33 cellular contexts compared by ENCODE assay signal in the genomic region with DNA sequence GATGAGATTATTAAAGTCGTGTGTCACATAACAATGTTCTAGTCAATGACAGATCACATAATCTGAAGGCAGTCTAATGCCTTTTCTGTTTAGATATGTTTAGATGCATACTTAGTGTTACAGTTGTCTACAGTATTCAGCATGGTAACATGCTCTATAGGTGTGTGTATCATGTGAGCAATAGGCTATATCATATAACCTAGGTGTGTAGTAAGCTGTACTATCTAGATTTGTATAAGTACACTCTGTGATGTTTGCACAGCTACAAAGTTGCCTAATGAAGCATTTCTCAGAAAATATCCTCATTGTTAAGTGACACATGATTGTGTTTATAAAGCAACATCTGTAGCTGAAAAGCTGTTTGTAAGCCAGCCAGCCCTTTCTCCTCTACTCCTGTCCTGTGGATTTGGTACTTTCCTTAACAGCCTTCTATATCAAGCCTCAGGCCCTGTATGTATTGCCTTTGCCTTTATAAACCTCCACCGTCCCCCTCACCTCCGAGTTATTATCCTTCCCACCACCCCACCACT. TPM values are rescaled to one million over a fixed set of nuclear protein-coding genes. Genes with fewer than 3 reads are reported as not detected.
DNase-seq lines count a peak whose midpoint lies in the region; ATAC-seq, FAIRE-seq and TF ChIP-seq lines count a peak whose summit lies in the region.
"Had no signal": no experiment of that assay in that cellular context is flagged by ENCODE, and none has a peak within 500 bp of the region (broad histone marks: within the 10 kb centered on the region; RNA-seq: fewer than 3 reads in every experiment).

No MANE protein-coding gene starts in this region.

- peak; percentile 20 for FAIRE-seq in keratinocyte (lab: Jason Lieb, UNC)
- FAIRE-seq: A549, K562 had no signal

- no peak for TF ChIP-seq CTCF in keratinocyte (optimal IDR thresholded peaks at IDR 0.05 in 1 of 3, IDR thresholded peaks at IDR 0.05 in 1 of 3, conservative IDR thresholded peaks at IDR 0.05 in 1 of 3; ENCODE audit: extremely low read depth in 1 of 3, insufficient read depth in 2 of 3, low read length in 3 of 3)

- no peak overlapping the region for H3K4me2 ChIP-seq in keratinocyte (ENCODE audit: control insufficient read depth, extremely low read depth, insufficient read depth, low read depth, low read length)
- H3K4me2 ChIP-seq: A549 had no signal

- no peaks in the 10 kb centered on the region for H3K9me1 ChIP-seq in keratinocyte (ENCODE audit: control insufficient read depth, extremely low read depth, insufficient read depth, low read length)

- H3K27me3 ChIP-seq in keratinocyte (ENCODE audit: control insufficient read depth, extremely low read depth, insufficient read depth, low read length) = no peaks in the 10 kb centered on the region
- H3K27me3 ChIP-seq: vagina had no signal

- dilution Hi-C loops in keratinocyte (cut with MboI; ENCODE audit: extremely low pct_ligation_motif_present, low sequenced_read_pairs) = no loop called here

- peak overlapping the region; percentile 31 for H3K4me3 Mint-ChIP-seq in activated naive CD4-positive, alpha-beta T cell treated with anti-CD3 and anti-CD28 coated beads, Interleukin-2, amount 50 U/mL, for 24 hours
- no peak overlapping the region for H3K4me3 Mint-ChIP-seq in activated naive CD4-positive, alpha-beta T cell treated with anti-CD3 and anti-CD28 coated beads, Interleukin-2, amount 10 ng/mL, durations not matched to agents 7 days and 5 days
- H3K4me3 Mint-ChIP-seq in activated T-helper 17 cell treated with anti-CD3 and anti-CD28 coated beads, Interleukin-2, amount 50 U/mL, for 72 hours = no peak overlapping the region
- H3K4me3 Mint-ChIP-seq: B cell; CD8-positive, alpha-beta T cell; memory B cell; stimulated activated naive CD8-positive, alpha-beta T cell treated with anti-CD3 and anti-CD28 coated beads, Interleukin-15, Interleukin-2, amounts not matched to agents 100 ng/mL and 50 ng/mL, for 24 hours had no signal

- no peaks in the 10 kb centered on the region for H3K27me3 Mint-ChIP-seq in activated naive CD4-positive, alpha-beta T cell treated with anti-CD3 and anti-CD28 coated beads, Interleukin-2, amount 50 U/mL, for 24 hours
- no peaks in the 10 kb centered on the region for H3K27me3 Mint-ChIP-seq in activated naive CD4-positive, alpha-beta T cell treated with anti-CD3 and anti-CD28 coated beads, Interleukin-2, amount 10 ng/mL, durations not matched to agents 7 days and 5 days
- H3K27me3 Mint-ChIP-seq in activated T-helper 17 cell treated with anti-CD3 and anti-CD28 coated beads, Interleukin-2, amount 50 U/mL, for 72 hours = no peaks in the 10 kb centered on the region
- H3K27me3 Mint-ChIP-seq: B cell, memory B cell had no signal

- H2AFZ ChIP-seq in keratinocyte (ENCODE audit: control insufficient read depth, low read length) = no peak overlapping the region

- H3K4me1 ChIP-seq in keratinocyte (ENCODE audit: control insufficient read depth, extremely low read depth, insufficient read depth, low read length) = peaks cover 7% of the 10 kb centered on the region

- no peak for ATAC-seq in activated T-helper 17 cell treated with anti-CD3 and anti-CD28 coated beads, Interleukin-2, amount 50 U/mL, for 72 hours (replicated peaks)
- ATAC-seq: A549; CD8-positive, alpha-beta T cell; K562; left cardiac atrium; Panc1; psoas muscle had no signal

- H3K27ac Mint-ChIP-seq in activated naive CD4-positive, alpha-beta T cell treated with anti-CD3 and anti-CD28 coated beads, Interleukin-2, amount 50 U/mL, for 24 hours = no peak overlapping the region
- H3K27ac Mint-ChIP-seq in activated naive CD4-positive, alpha-beta T cell treated with anti-CD3 and anti-CD28 coated beads, Interleukin-2, amount 10 ng/mL, durations not matched to agents 7 days and 5 days = no peak overlapping the region
- H3K27ac Mint-ChIP-seq in activated T-helper 17 cell treated with anti-CD3 and anti-CD28 coated beads, Interleukin-2, amount 50 U/mL, for 72 hours = no peak overlapping the region
- H3K27ac Mint-ChIP-seq: B cell; CD8-positive, alpha-beta T cell; memory B cell; stimulated activated naive CD8-positive, alpha-beta T cell treated with anti-CD3 and anti-CD28 coated beads, Interleukin-15, Interleukin-2, amounts not matched to agents 100 ng/mL and 50 ng/mL, for 24 hours had no signal

- H3K9me3 ChIP-seq in SK-N-MC (ENCODE audit: low read depth, low read length) (no peaks in the 10 kb centered on the region), keratinocyte (ENCODE audit: control insufficient read depth, low read depth, low read length) (no peaks in the 10 kb centered on the region)
- H3K9me3 ChIP-seq: A549, neutrophil, psoas muscle, thoracic aorta, vagina had no signal

- DNase-seq in activated naive CD4-positive, alpha-beta T cell treated with anti-CD3 and anti-CD28 coated beads, Interleukin-2, amount 10 ng/mL, durations not matched to agents 7 days and 5 days = no peak
- DNase-seq in SK-N-MC (ENCODE audit: low read depth, low spot score) = no peak
- DNase-seq in keratinocyte (ENCODE audit: low read depth, low spot score) = no peak
- no peak for DNase-seq in NK-92 (lab: John Stamatoyannopoulos, UW; ENCODE audit: unreplicated experiment)
- DNase-seq in posterior cingulate gyrus = no peak
- DNase-seq in caudate nucleus (lab: John Stamatoyannopoulos, UW) = no peak
- DNase-seq: activated CD4-positive, alpha-beta T cell treated with anti-CD3 and anti-CD28 coated beads for 48 hours; activated CD8-positive, alpha-beta memory T cell treated with anti-CD3 and anti-CD28 coated beads for 24 hours; activated effector memory CD4-positive, alpha-beta T cell treated with anti-CD3 and anti-CD28 coated beads, Interleukin-2, amount 50 U/mL, for 16 hours; CD8-positive, alpha-beta T cell; DMS153; effector CD4-positive, alpha-beta T cell; GDM1; H7; head of caudate nucleus; left cardiac atrium; MM.1S; NCI-H2081 treated with DMSO at 0.1 percent for 48 hours; psoas muscle; SHP77 treated with DMSO at 0.1 percent for 48 hours had no signal

- H3K4me1 Mint-ChIP-seq in activated naive CD4-positive, alpha-beta T cell treated with anti-CD3 and anti-CD28 coated beads, Interleukin-2, amount 50 U/mL, for 24 hours = peaks cover 9% of the 10 kb centered on the region
- peaks cover 2% of the 10 kb centered on the region for H3K4me1 Mint-ChIP-seq in activated naive CD4-positive, alpha-beta T cell treated with anti-CD3 and anti-CD28 coated beads, Interleukin-2, amount 10 ng/mL, durations not matched to agents 7 days and 5 days
- H3K4me1 Mint-ChIP-seq in activated T-helper 17 cell treated with anti-CD3 and anti-CD28 coated beads, Interleukin-2, amount 50 U/mL, for 72 hours = peaks cover 7% of the 10 kb centered on the region

- H3K9me3 Mint-ChIP-seq in activated naive CD4-positive, alpha-beta T cell treated with anti-CD3 and anti-CD28 coated beads, Interleukin-2, amount 50 U/mL, for 24 hours = no peaks in the 10 kb centered on the region
- no peaks in the 10 kb centered on the region for H3K9me3 Mint-ChIP-seq in activated naive CD4-positive, alpha-beta T cell treated with anti-CD3 and anti-CD28 coated beads, Interleukin-2, amount 10 ng/mL, durations not matched to agents 7 days and 5 days
- H3K9me3 Mint-ChIP-seq in activated T-helper 17 cell treated with anti-CD3 and anti-CD28 coated beads, Interleukin-2, amount 50 U/mL, for 72 hours = no peaks in the 10 kb centered on the region
- H3K9me3 Mint-ChIP-seq: CD8-positive, alpha-beta T cell; memory B cell had no signal

- peak overlapping the region; percentile 33 for H3K4me3 ChIP-seq in SK-N-MC
- no peak overlapping the region for H3K4me3 ChIP-seq in keratinocyte (ENCODE audit: control insufficient read depth in 2 of 3, extremely low read depth in 1 of 3, insufficient read depth in 2 of 3, low read depth in 1 of 3, low read length in 3 of 3)
- H3K4me3 ChIP-seq: A549, K562, psoas muscle, thoracic aorta, vagina had no signal

- H3K27ac ChIP-seq in SK-N-MC (no peak overlapping the region), keratinocyte (ENCODE audit: control insufficient read depth, insufficient read depth, low read length) (no peak overlapping the region), caudate nucleus (ENCODE audit: low read depth, low read length) (no peak overlapping the region)
- H3K27ac ChIP-seq: A549, epithelial cell of prostate, neutrophil, psoas muscle, thoracic aorta, vagina, VCaP had no signal

- no peaks in the 10 kb centered on the region for H4K20me1 ChIP-seq in keratinocyte (ENCODE audit: control insufficient read depth, extremely low read depth, insufficient read depth, low read length)

- no peaks in the 10 kb centered on the region for H3K36me3 Mint-ChIP-seq in activated naive CD4-positive, alpha-beta T cell treated with anti-CD3 and anti-CD28 coated beads, Interleukin-2, amount 50 U/mL, for 24 hours
- H3K36me3 Mint-ChIP-seq in activated naive CD4-positive, alpha-beta T cell treated with anti-CD3 and anti-CD28 coated beads, Interleukin-2, amount 10 ng/mL, durations not matched to agents 7 days and 5 days = no peaks in the 10 kb centered on the region
- no peaks in the 10 kb centered on the region for H3K36me3 Mint-ChIP-seq in activated T-helper 17 cell treated with anti-CD3 and anti-CD28 coated beads, Interleukin-2, amount 50 U/mL, for 72 hours (ENCODE audit: low read depth)
- H3K36me3 Mint-ChIP-seq: CD8-positive, alpha-beta T cell; memory B cell had no signal

- H3K9ac ChIP-seq in SK-N-MC (ENCODE audit: insufficient read length) (no peak overlapping the region), keratinocyte (ENCODE audit: control insufficient read depth, extremely low read depth, insufficient read depth, low read length) (no peak overlapping the region)

- CTCF ChIA-PET in activated naive CD4-positive, alpha-beta T cell treated with anti-CD3 and anti-CD28 coated beads, Interleukin-2, amount 10 ng/mL, durations not matched to agents 7 days and 5 days (lab: Charles Lee) = no interaction called here

- H3K36me3 ChIP-seq in SK-N-MC (ENCODE audit: insufficient read depth, low read length) (no peaks in the 10 kb centered on the region), keratinocyte (ENCODE audit: control insufficient read depth in 2 of 2, extremely low read depth in 1 of 2, insufficient read depth in 2 of 2, low read length in 2 of 2) (no peaks in the 10 kb centered on the region)
- H3K36me3 ChIP-seq: neutrophil, thoracic aorta, vagina had no signal

- intact Hi-C loops in posterior cingulate gyrus (cut with DNase I) = no loop called here

- no peaks in the 10 kb centered on the region for H3K79me2 ChIP-seq in keratinocyte (ENCODE audit: control insufficient read depth, insufficient read depth, low read length)

RNA-seq across cellular contexts. Expression of gene HECTD2, which starts 6.3 kb away (rescaled TPM):
- polyA plus RNA-seq in keratinocyte = 1.00 to 2.2 TPM (median 2.0 TPM) in 3 replicates
- 0.82 TPM for polyA plus RNA-seq in keratinocyte (2011; ENCODE audit: low read depth)
- polyA plus RNA-seq in keratinocyte (2011; cell fraction: cytosol; rRNA removed) = 0.57 and 1.5 TPM in 2 replicates
- polyA plus RNA-seq in keratinocyte (2011; cell fraction: nucleus; rRNA removed) = 2.6 and 3.2 TPM in 2 replicates
- 1.00 and 1.3 TPM in 2 replicates for polyA plus RNA-seq in keratinocyte (2012; ENCODE audit: low replicate concordance)
- 1.8 to 4.7 TPM (median 2.6 TPM) in 3 replicates for polyA minus RNA-seq in keratinocyte
- 0.96 TPM for polyA minus RNA-seq in keratinocyte (2011; cell fraction: cytosol; rRNA and poly(A)+ RNA removed)
- polyA minus RNA-seq in keratinocyte (2011; cell fraction: nucleus; rRNA and poly(A)+ RNA removed) = 2.1 and 3.5 TPM in 2 replicates
- total RNA-seq in activated T-helper 17 cell treated with anti-CD3 and anti-CD28 coated beads, Interleukin-2, amount 50 U/mL, for 72 hours = 1 to 10 TPM; 4.0 to 7.0 TPM
